ENCODE assay signal across 10 cellular contexts in the genomic region with DNA sequence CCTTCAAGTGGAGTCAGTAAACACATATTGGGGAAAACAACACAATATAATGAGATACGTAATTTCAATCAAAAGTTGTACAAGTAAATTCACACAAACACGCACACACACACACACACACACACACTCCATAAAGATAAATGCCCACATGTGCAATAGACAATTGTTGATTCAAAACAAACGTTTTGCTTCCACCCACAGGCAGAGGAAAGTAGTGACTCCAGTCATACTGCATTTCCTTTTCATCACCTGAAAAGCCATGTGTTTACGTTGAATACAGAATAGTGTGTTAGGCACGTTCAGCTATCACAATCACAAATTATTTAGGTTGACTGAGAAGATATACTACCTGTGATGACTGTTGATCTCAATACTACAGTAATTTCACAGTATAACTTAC.
DNase-seq lines count a peak whose midpoint lies in the region; ATAC-seq and TF ChIP-seq lines count a peak whose summit lies in the region.
"Had no signal": no experiment of that assay in that cellular context is flagged by ENCODE, and none has a peak within 500 bp of the region (broad histone marks: within the 10 kb centered on the region; RNA-seq: fewer than 3 reads in every experiment).

No MANE protein-coding gene starts in this region.

- no TSS peak for BruUV-seq in PC-3 (replicated peaks; lab: Mats Ljungman, UMichigan)

- H3K4me3 ChIP-seq in BE2C (ENCODE audit: low read depth, low read length) (no peak overlapping the region), HAP-1 (no peak overlapping the region), PC-3 (ENCODE audit: low read length) (no peak overlapping the region), epithelial cell of proximal tubule (ENCODE audit: low read depth, low read length) (no peak overlapping the region), ascending aorta (no peak overlapping the region)

- H3K36me3 ChIP-seq in BE2C (no peaks in the 10 kb centered on the region), HAP-1 (replicated peaks) (no peaks in the 10 kb centered on the region), PC-3 (ENCODE audit: low read depth, low read length) (no peaks in the 10 kb centered on the region), ascending aorta (no peaks in the 10 kb centered on the region)

- H4K20me1 ChIP-seq in PC-3 (ENCODE audit: low read length) = no peaks in the 10 kb centered on the region

- peak; percentile 43; the same call in 1 of the 2 replicates for ATAC-seq in PC-3

- CTCF ChIA-PET in PC-3 (lab: Charles Lee) = no interaction called here

- H3K27me3 ChIP-seq in BE2C (peaks cover 12% of the 10 kb centered on the region), HAP-1 (ENCODE audit: low read depth) (no peaks in the 10 kb centered on the region), PC-3 (ENCODE audit: low read length) (no peaks in the 10 kb centered on the region), ascending aorta (no peaks in the 10 kb centered on the region)

- H3K27ac ChIP-seq in PC-3 (ENCODE audit: low read length) (no peak overlapping the region), ascending aorta (no peak overlapping the region)

- in situ Hi-C loops in HAP-1 (cut with MboI; ENCODE audit: low sequenced_read_pairs) = no loop called here

- intact Hi-C loops in PC-3 (cut with micrococcal nuclease) = loop anchor here (2.0 kb wide), 1 partner anchor 497 kb away; no protein-coding TSS in a partner anchor
- intact Hi-C loops in ascending aorta (cut with DNase I) = no loop called here

- H3K4me2 ChIP-seq in PC-3 (ENCODE audit: low read length) = no peak overlapping the region

- no peak overlapping the region for H3K9ac ChIP-seq in PC-3 (ENCODE audit: low read length)

- H3K79me2 ChIP-seq in PC-3 (ENCODE audit: low read length) = no peaks in the 10 kb centered on the region

- no peaks in the 10 kb centered on the region for H3F3A ChIP-seq in PC-3 (ENCODE audit: low read length, unreplicated experiment)

- DNase-seq in BE2C (peak; percentile 11), HAP-1 (ENCODE audit: low spot score in 2 of 2) (peak; percentile 8 to 16), PC-3 (peak; percentile 27), epithelial cell of proximal tubule (ENCODE audit: low read depth) (peak; percentile 2), COLO829 (ENCODE audit: low spot score) (no peak), nucleus accumbens (lab: John Stamatoyannopoulos, UW) (no peak), ascending aorta (ENCODE audit: low spot score in 2 of 2) (no peak)
- DNase-seq in stimulated activated CD4-positive, alpha-beta T cell treated with anti-CD3 and anti-CD28 coated beads, Interleukin-2, amount 100 ng/mL, for 48 hours = no peak
- DNase-seq: activated naive CD4-positive, alpha-beta T cell; occipital lobe had no signal

- H3K9me3 ChIP-seq in BE2C (no peaks in the 10 kb centered on the region), HAP-1 (no peaks in the 10 kb centered on the region), PC-3 (ENCODE audit: low read length) (no peaks in the 10 kb centered on the region), ascending aorta (no peaks in the 10 kb centered on the region)

- no peak overlapping the region for H2AFZ ChIP-seq in PC-3 (ENCODE audit: low read length)

- no peaks in the 10 kb centered on the region for H3K9me2 ChIP-seq in PC-3 (replicated peaks; ENCODE audit: low read length)

- POLR2A ChIA-PET in PC-3 (lab: Charles Lee; ENCODE audit: unreplicated experiment) = no interaction called here

- TF ChIP-seq CTCF in BE2C (IDR thresholded peaks at IDR 0.05; ENCODE audit: low read depth, low read length) = peak; percentile 39; the same call in 1 of the 2 replicates
- peak; percentile 51 for TF ChIP-seq CTCF in PC-3 (conservative IDR thresholded peaks at IDR 0.05; ENCODE audit: low read depth, low read length)
- TF ChIP-seq CTCF in epithelial cell of proximal tubule (conservative IDR thresholded peaks at IDR 0.05; ENCODE audit: low read depth, low read length) = peak; percentile 61
- TF ChIP-seq CTCF in ascending aorta (IDR thresholded peaks at IDR 0.05) = no peak

- no peaks in the 10 kb centered on the region for H3K4me1 ChIP-seq in BE2C
- no peaks in the 10 kb centered on the region for H3K4me1 ChIP-seq in HAP-1
- H3K4me1 ChIP-seq in PC-3 (ENCODE audit: insufficient read depth, low read length) = no peaks in the 10 kb centered on the region
- H3K4me1 ChIP-seq in ascending aorta = no peaks in the 10 kb centered on the region

Comparison
In these comparisons a context has a peak if more than half of its experiments do, and no peak if none do; other contexts are left out.
1. DNase-seq: peak in BE2C (single experiment), HAP-1 (2 of 2), PC-3 (single experiment) and epithelial cell of proximal tubule (single experiment); none in COLO829 (single experiment), nucleus accumbens (0 of 56), stimulated activated CD4-positive, alpha-beta T cell treated with anti-CD3 and anti-CD28 coated beads, Interleukin-2, amount 100 ng/mL, for 48 hours (0 of 2) and ascending aorta (0 of 2).
2. CTCF ChIP-seq: peak in BE2C (single experiment), PC-3 (single experiment) and epithelial cell of proximal tubule (single experiment); none in ascending aorta (0 of 3).